ENCODE assay signal across 1 cellular context in genomic region chr19:44752123-44752815, GRCh38.
TF ChIP-seq lines count a peak whose summit lies in the region.

No MANE protein-coding gene starts in this region.

TF ChIP-seq in IMR-90, 13 proteins besides CTCF, POLR2A, EP300 and RAD21 (continued from another document):
- TF ChIP-seq ELK1 (IDR thresholded peaks at IDR 0.05; ENCODE audit: borderline replicate concordance, low read depth, low read length): no peak
- no peak for TF ChIP-seq FOS (IDR thresholded peaks at IDR 0.05; ENCODE audit: low read depth, low read length)
- no peak for TF ChIP-seq MXI1 (IDR thresholded peaks at IDR 0.05; ENCODE audit: borderline replicate concordance, low read depth, low read length)
- TF ChIP-seq CEBPB (IDR thresholded peaks at IDR 0.05; ENCODE audit: low read depth, low read length): no peak
- no peak for TF ChIP-seq MAFK (IDR thresholded peaks at IDR 0.05; ENCODE audit: low read depth, low read length)
- no peak for TF ChIP-seq RFX5 (IDR thresholded peaks at IDR 0.05; ENCODE audit: low read depth, low read length)
- TF ChIP-seq USF2 (IDR thresholded peaks at IDR 0.05; ENCODE audit: low read depth, low read length): no peak
